Comparison of ENCODE assay signal across 9 cellular contexts in the genomic region with DNA sequence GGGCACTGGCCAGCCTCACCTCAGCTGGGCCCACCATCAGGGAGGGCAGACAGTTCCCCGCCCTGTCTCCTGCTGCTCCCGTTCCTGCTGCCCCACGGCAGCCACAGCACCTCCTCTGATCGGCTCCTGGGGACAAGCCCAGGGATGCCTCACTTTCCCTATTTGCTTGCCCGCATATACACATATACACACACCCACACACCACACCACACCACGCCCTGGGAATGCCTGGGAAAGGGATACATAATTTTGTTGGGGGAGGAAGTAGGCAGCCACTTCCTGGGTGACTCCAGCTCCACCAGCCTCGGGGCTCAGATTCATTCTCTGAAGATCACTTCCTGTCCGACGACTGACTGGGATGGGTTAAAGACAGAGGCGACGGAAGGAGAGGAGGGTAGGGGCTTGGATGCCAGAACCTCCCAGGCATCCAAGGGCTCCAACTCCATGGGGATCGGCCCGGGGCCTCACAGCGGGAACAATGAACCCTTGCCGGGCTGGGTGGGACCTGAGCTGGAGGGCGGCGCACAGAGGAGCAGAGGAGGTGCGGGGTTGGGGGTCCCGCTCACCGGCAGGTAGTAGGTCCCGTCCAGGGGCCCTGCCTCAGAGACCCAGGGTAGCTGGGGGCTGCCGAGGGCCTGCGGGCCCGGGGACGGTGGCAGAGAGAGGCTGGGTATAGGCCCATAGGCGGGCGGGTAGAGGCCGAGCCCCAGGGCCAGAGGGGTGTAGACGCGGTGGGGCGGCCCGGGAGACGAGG. TPM values are rescaled to one million over a fixed set of nuclear protein-coding genes. Genes with fewer than 3 reads are reported as not detected.
DNase-seq lines count a peak whose midpoint lies in the region; ATAC-seq, FAIRE-seq and TF ChIP-seq lines count a peak whose summit lies in the region.
"Had no signal": no experiment of that assay in that cellular context is flagged by ENCODE, and none has a peak within 500 bp of the region (broad histone marks: within the 10 kb centered on the region; RNA-seq: fewer than 3 reads in every experiment).

No MANE protein-coding gene starts in this region.

- H3K27me3 ChIP-seq in HUES6 (ENCODE audit: control insufficient read depth, insufficient read depth, low read length) (peaks cover 29% of the 10 kb centered on the region), bronchial epithelial cell (ENCODE audit: control insufficient read depth, insufficient read depth, low read length) (no peaks in the 10 kb centered on the region), uterus (peaks cover 9% of the 10 kb centered on the region in 2 donors)

- intact Hi-C loops in uterus (cut with DNase I; ENCODE audit: low total_unique reads): no loop called here

- TF ChIP-seq CTCF in bronchial epithelial cell (IDR thresholded peaks at IDR 0.05; ENCODE audit: insufficient read depth, low read length, severe bottlenecking): no peak
- no peak for TF ChIP-seq CTCF in progenitor cell of endocrine pancreas (IDR thresholded peaks at IDR 0.05; ENCODE audit: unreplicated experiment)
- TF ChIP-seq CTCF in uterus (IDR thresholded peaks at IDR 0.05): no peak

- no peaks in the 10 kb centered on the region for H3K36me3 ChIP-seq in ES-I3 (ENCODE audit: insufficient read depth, low read length)
- no peaks in the 10 kb centered on the region for H3K36me3 ChIP-seq in HUES6 (ENCODE audit: control insufficient read depth, insufficient read depth, low read length)
- H3K36me3 ChIP-seq in bronchial epithelial cell (ENCODE audit: control insufficient read depth, insufficient read depth, low read length): no peaks in the 10 kb centered on the region
- H3K36me3 ChIP-seq in uterus: no peaks in the 10 kb centered on the region

- peak overlapping the region; percentile 80; the same call in 1 of the 2 replicates for H3K9ac ChIP-seq in ES-I3 (ENCODE audit: low read depth, low read length)
- no peak overlapping the region for H3K9ac ChIP-seq in HUES6 (ENCODE audit: low read length)

- no peaks in the 10 kb centered on the region for H3K9me3 ChIP-seq in ES-I3 (ENCODE audit: control insufficient read depth, insufficient read depth, low read length)
- no peaks in the 10 kb centered on the region for H3K9me3 ChIP-seq in HUES6 (ENCODE audit: control insufficient read depth, insufficient read depth, low read depth, low read length)
- no peaks in the 10 kb centered on the region for H3K9me3 ChIP-seq in uterus

- H3K4me3 Mint-ChIP-seq in progenitor cell of endocrine pancreas (ENCODE audit: low read depth): no peak overlapping the region

- H3K4me1 Mint-ChIP-seq in progenitor cell of endocrine pancreas (ENCODE audit: low read depth): peaks cover 4% of the 10 kb centered on the region

- no peak for TF ChIP-seq POLR2A in uterus (IDR thresholded peaks at IDR 0.05)

- FAIRE-seq in bronchial epithelial cell (lab: Jason Lieb, UNC): peak; percentile 55

- H3K27ac ChIP-seq in HUES6 (ENCODE audit: low read depth, low read length): no peak overlapping the region
- no peak overlapping the region for H3K27ac ChIP-seq in uterus

- peaks cover 36% of the 10 kb centered on the region for H3K4me1 ChIP-seq in ES-I3 (ENCODE audit: insufficient read depth, low read length)
- peaks cover 40% of the 10 kb centered on the region for H3K4me1 ChIP-seq in HUES6 (ENCODE audit: control insufficient read depth, insufficient read depth, low read length)
- peaks cover 0 to 7% of the 10 kb centered on the region in 2 donors for H3K4me1 ChIP-seq in uterus

- H3K27me3 Mint-ChIP-seq in progenitor cell of endocrine pancreas: peaks cover 42% of the 10 kb centered on the region

- no peaks in the 10 kb centered on the region for H3K9me3 Mint-ChIP-seq in progenitor cell of endocrine pancreas (ENCODE audit: low read depth)

- no peak for ATAC-seq in GM21619 (IDR thresholded peaks at IDR 0.05; ENCODE audit: unreplicated experiment)

- peak overlapping the region; percentile 29 for H3K27ac Mint-ChIP-seq in progenitor cell of endocrine pancreas

- H3K36me3 Mint-ChIP-seq in progenitor cell of endocrine pancreas (ENCODE audit: insufficient read depth): no peaks in the 10 kb centered on the region

- H3K4me3 ChIP-seq in HUES6 (ENCODE audit: low read depth, low read length) (peak overlapping the region; percentile 68), bronchial epithelial cell (ENCODE audit: low read depth, low read length) (peak overlapping the region; percentile 43), uterus (no peak overlapping the region)

- DNase-seq in bronchial epithelial cell (ENCODE audit: low read depth) (peak; percentile 94), progenitor cell of endocrine pancreas (ENCODE audit: low spot score, unreplicated experiment) (no peak), uterus (no peak), cerebellum (ENCODE audit: low spot score) (no peak), NCI-H146 treated with DMSO at 0.1 percent for 48 hours (lab: John Stamatoyannopoulos, UW; ENCODE audit: unreplicated experiment) (no peak)

RNA-seq across cellular contexts. Expression of gene MZB1, which starts 2.0 kb away (rescaled TPM):
- total RNA-seq in bronchial epithelial cell: 0.13 TPM in 1 of 2 replicates, not detected in the other
- 0.24 and 0.80 TPM in 2 replicates for total RNA-seq in progenitor cell of endocrine pancreas
- total RNA-seq in uterus: 1 to 10 TPM in 2 of 4 donors, not detected in 2; 1.3 to 5.6 TPM
- 0.18 TPM for total RNA-seq in cerebellum

RNA-seq across cellular contexts. Expression of gene PROB1, which starts 3.2 kb away (rescaled TPM):
- 0.51 and 0.53 TPM in 2 replicates for total RNA-seq in bronchial epithelial cell
- 2.0 and 2.2 TPM in 2 replicates for total RNA-seq in progenitor cell of endocrine pancreas
- 1 to 10 TPM in 3 of 4 donors, not detected in 1; 1.5 to 8.3 (median 1.7) TPM for total RNA-seq in uterus
- 1.1 TPM for total RNA-seq in cerebellum

RNA-seq across cellular contexts. Expression of gene SLC23A1, which starts 8.7 kb away (rescaled TPM):
- not detected in 2 replicates for total RNA-seq in bronchial epithelial cell
- 0.20 and 0.48 TPM in 2 replicates for total RNA-seq in progenitor cell of endocrine pancreas
- 1 to 10 TPM in 2 of 4 donors, under 1 TPM in 1, not detected in 1; 0.30 to 5.5 (median 1.0) TPM for total RNA-seq in uterus
- not detected for total RNA-seq in cerebellum
- total RNA-seq: lung microvascular endothelial cell had no signal

RNA-seq across cellular contexts. Expression of gene SPATA24, which starts 12.1 kb away (rescaled TPM):
- total RNA-seq in bronchial epithelial cell: 6.1 and 7.3 TPM in 2 replicates
- 13.9 and 14.0 TPM in 2 replicates for total RNA-seq in progenitor cell of endocrine pancreas
- 1 to 10 TPM in 2 of 4 donors, not detected in 2; 2.4 to 3.4 TPM for total RNA-seq in uterus
- 4.4 TPM for total RNA-seq in cerebellum

RNA-seq across cellular contexts. Expression of gene DNAJC18, which starts 47.6 kb away (rescaled TPM):
- 1.2 and 1.6 TPM in 2 replicates for total RNA-seq in bronchial epithelial cell
- total RNA-seq in progenitor cell of endocrine pancreas: 23.1 and 23.3 TPM in 2 replicates
- total RNA-seq in uterus: 10 to 100 TPM in 2 of 4 donors, 1 to 10 TPM in 2; 3.1 to 21.6 (median 12.6) TPM
- total RNA-seq in cerebellum: 33.7 TPM

Comparison
In these comparisons a context has a peak if more than half of its experiments do, and no peak if none do; other contexts are left out.
1. H3K4me3 ChIP-seq: peak in HUES6 (single experiment) and bronchial epithelial cell (single experiment); none in uterus (0 of 2).